11 cellular contexts compared by ENCODE assay signal in the genomic region with DNA sequence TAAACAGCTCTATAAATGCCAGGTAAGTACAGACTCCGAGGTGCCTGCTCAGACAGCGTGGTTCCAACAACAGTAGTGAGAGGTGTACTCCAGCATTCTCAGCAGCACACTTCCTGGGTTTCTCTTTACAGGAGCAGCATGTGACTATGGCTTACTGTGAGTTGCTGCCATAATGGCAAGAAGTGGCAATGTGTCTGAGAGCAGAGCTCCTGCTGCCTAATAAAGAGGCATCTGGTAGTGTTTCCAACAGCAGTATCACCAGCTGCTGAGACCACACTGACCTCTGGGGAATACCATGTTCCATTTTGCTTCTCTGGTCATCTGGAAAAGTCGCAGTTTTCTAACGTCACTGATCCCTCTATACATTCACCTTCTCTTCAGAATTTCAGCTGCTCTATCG.
DNase-seq lines count a peak whose midpoint lies in the region; ATAC-seq, FAIRE-seq and TF ChIP-seq lines count a peak whose summit lies in the region.
"Had no signal": no experiment of that assay in that cellular context is flagged by ENCODE, and none has a peak within 500 bp of the region (broad histone marks: within the 10 kb centered on the region; RNA-seq: fewer than 3 reads in every experiment).

No MANE protein-coding gene starts in this region.

- no peaks in the 10 kb centered on the region for H4K20me1 ChIP-seq in HepG2 (ENCODE audit: insufficient read depth, low read length)

- no peak for FAIRE-seq in HepG2 (lab: Jason Lieb, UNC)
- FAIRE-seq: pancreas had no signal

- TF ChIP-seq CTCF in HepG2 (CRISPR knock-in tag; IDR thresholded peaks at IDR 0.05) (no peak), right lobe of liver (IDR thresholded peaks at IDR 0.05) (no peak), upper lobe of left lung (IDR thresholded peaks at IDR 0.05) (no peak)

- no peak for TF ChIP-seq EP300 in HepG2 (IDR thresholded peaks at IDR 0.05; ENCODE audit: low read depth in 2 of 2, low read length in 2 of 2)
- TF ChIP-seq EP300 in HepG2 (CRISPR knock-in tag; IDR thresholded peaks at IDR 0.05; ENCODE audit: borderline replicate concordance): no peak
- TF ChIP-seq EP300 in upper lobe of left lung (IDR thresholded peaks at IDR 0.05): no peak

- H3K27ac ChIP-seq in HepG2 (ENCODE audit: extremely low read length, insufficient read depth, low read length) (no peak overlapping the region), right lobe of liver (no peak overlapping the region), upper lobe of left lung (no peak overlapping the region)
- H3K27ac ChIP-seq: pancreas, VCaP had no signal

- H2AFZ ChIP-seq in HepG2 (ENCODE audit: low read length): peak overlapping the region; percentile 15

- no peak overlapping the region for H3K4me3 ChIP-seq in HepG2 (replicated peaks in 1 of 3; ENCODE audit: insufficient read depth in 1 of 3, low read depth in 2 of 3, low read length in 3 of 3)
- no peak overlapping the region for H3K4me3 ChIP-seq in right lobe of liver
- no peak overlapping the region for H3K4me3 ChIP-seq in upper lobe of left lung
- H3K4me3 ChIP-seq: pancreas had no signal

- POLR2A ChIA-PET in HepG2 (lab: Yijun Ruan, JAX): no interaction called here

- no peak overlapping the region for H3K9ac ChIP-seq in HepG2 (ENCODE audit: insufficient read depth, low read depth, low read length)

- no peaks in the 10 kb centered on the region for H3K4me1 ChIP-seq in HepG2 (ENCODE audit: insufficient read depth, low read length)
- no peaks in the 10 kb centered on the region for H3K4me1 ChIP-seq in right lobe of liver
- H3K4me1 ChIP-seq in upper lobe of left lung: no peaks in the 10 kb centered on the region
- H3K4me1 ChIP-seq: pancreas had no signal

- no peak for DNase-seq in HepG2 (ENCODE audit: low spot score)
- DNase-seq in right lobe of liver: no peak
- peak; percentile 14 for DNase-seq in NCI-H1436 (lab: John Stamatoyannopoulos, UW)
- DNase-seq in SHP77 (lab: John Stamatoyannopoulos, UW): peak; percentile 59 to 75
- no peak for DNase-seq in upper lobe of left lung
- DNase-seq in left ventricle myocardium superior: no peak
- no peak for DNase-seq in activated CD4-positive, CD25-positive, alpha-beta regulatory T cell treated with anti-CD3 and anti-CD28 coated beads, Interleukin-2, amount 50 U/mL, for 72 hours
- DNase-seq: kidney, pancreas had no signal

- TF ChIP-seq POLR2A in HepG2 (IDR thresholded peaks at IDR 0.05; ENCODE audit: insufficient read depth in 1 of 2, low read depth in 2 of 2, low read length in 2 of 2): no peak
- no peak for TF ChIP-seq POLR2A in right lobe of liver (IDR thresholded peaks at IDR 0.05)
- TF ChIP-seq POLR2A in upper lobe of left lung (IDR thresholded peaks at IDR 0.05): no peak

- ATAC-seq in HepG2 (peak; percentile 42; the same call in 2 of the 3 replicates), right lobe of liver (no peak), upper lobe of left lung (ENCODE audit: low FRiP score in 2 of 2) (no peak), left ventricle myocardium superior (no peak), GM18861 (IDR thresholded peaks at IDR 0.05; ENCODE audit: unreplicated experiment) (no peak)

- in situ Hi-C loops in HepG2 (cut with HindIII; ENCODE audit: extremely low pct_ligation_motif_present, low pct_unique_long_range_greater_than_20kb): no loop called here

- H3K9me3 ChIP-seq in HepG2 (ENCODE audit: low read length): no peaks in the 10 kb centered on the region
- no peaks in the 10 kb centered on the region for H3K9me3 ChIP-seq in right lobe of liver
- no peaks in the 10 kb centered on the region for H3K9me3 ChIP-seq in upper lobe of left lung
- H3K9me3 ChIP-seq: pancreas had no signal

- CTCF ChIA-PET in HepG2 (lab: Yijun Ruan, JAX; ENCODE audit: low intra/inter-chr PET ratio, low total read pairs): no interaction called here

- intact Hi-C loops in HepG2 (cut with micrococcal nuclease; ENCODE audit: unreplicated experiment) (no loop called here), right lobe of liver (cut with DNase I) (no loop called here), left ventricle myocardium superior (cut with micrococcal nuclease) (no loop called here)

- H3K27me3 ChIP-seq in HepG2 (ENCODE audit: control insufficient read depth in 1 of 2, insufficient read depth in 2 of 2, low read length in 2 of 2): no peaks in the 10 kb centered on the region
- H3K27me3 ChIP-seq in right lobe of liver: no peaks in the 10 kb centered on the region
- no peaks in the 10 kb centered on the region for H3K27me3 ChIP-seq in upper lobe of left lung
- H3K27me3 ChIP-seq: pancreas had no signal

- no peak for TF ChIP-seq RAD21 in HepG2 (CRISPR knock-in tag; IDR thresholded peaks at IDR 0.05)

- no peaks in the 10 kb centered on the region for H3K36me3 ChIP-seq in HepG2 (replicated peaks in 1 of 2; ENCODE audit: control insufficient read depth in 1 of 2, insufficient read depth in 2 of 2, low read length in 2 of 2)
- H3K36me3 ChIP-seq in right lobe of liver: no peaks in the 10 kb centered on the region
- H3K36me3 ChIP-seq in upper lobe of left lung: no peaks in the 10 kb centered on the region
- H3K36me3 ChIP-seq: pancreas had no signal

- no peak overlapping the region for H3K4me2 ChIP-seq in HepG2 (ENCODE audit: low read depth, low read length)

- WGBS in HepG2 (ENCODE audit: low lambda C conversion rate): 24% methylated on average over 5 of the region's 5 CpGs
- WGBS in right lobe of liver (ENCODE audit: insufficient coverage, low coverage, low lambda C conversion rate, missing lambda C conversion rate): 43% methylated on average over 5 of the region's 5 CpGs
- 74 to 75% methylated on average over 5 of the region's 5 CpGs for WGBS in upper lobe of left lung, 2 donors

- BruUV-seq in HepG2 (replicated peaks; lab: Mats Ljungman, UMichigan): no TSS peak

- H3K79me2 ChIP-seq in HepG2 (ENCODE audit: insufficient read depth, low read length): no peaks in the 10 kb centered on the region

TF ChIP-seq in HepG2, 621 proteins besides CTCF, POLR2A, EP300 and RAD21:
- TF ChIP-seq CAMTA2 (CRISPR knock-in tag; IDR thresholded peaks at IDR 0.05; ENCODE audit: borderline replicate concordance): no peak
- TF ChIP-seq ZNF773 (CRISPR knock-in tag; IDR thresholded peaks at IDR 0.05; ENCODE audit: borderline replicate concordance): no peak

Comparison
In these comparisons a context has a peak if more than half of its experiments do, and no peak if none do; other contexts are left out.
1. DNase-seq: peak in NCI-H1436 (single experiment) and SHP77 (2 of 2); none in HepG2 (single experiment), right lobe of liver (0 of 3), upper lobe of left lung (0 of 2), left ventricle myocardium superior (single experiment) and activated CD4-positive, CD25-positive, alpha-beta regulatory T cell treated with anti-CD3 and anti-CD28 coated beads, Interleukin-2, amount 50 U/mL, for 72 hours (single experiment).